In genomic region chr3:52456800-52457183, GRCh38 we compare ENCODE assay signal across 1 cellular context.
TF ChIP-seq lines count a peak whose summit lies in the region.

No MANE protein-coding gene starts in this region.

TF ChIP-seq in K562, 482 proteins besides CTCF, POLR2A, EP300 and RAD21:
- TF ChIP-seq YY1 (IDR thresholded peaks at IDR 0.05; ENCODE audit: borderline replicate concordance in 1 of 3, control insufficient read depth in 1 of 3, extremely low read depth in 1 of 3, insufficient read depth in 3 of 3, insufficient read length in 1 of 3, insufficient replicate concordance in 2 of 3, low read depth in 1 of 3, low read length in 2 of 3) = peak in 2 of 3 experiments; percentile 6 to 14
- peak; percentile 89; the same call in 1 of the 2 replicates for TF ChIP-seq ZNF224 (CRISPR knock-in tag; IDR thresholded peaks at IDR 0.05)
- TF ChIP-seq NR2C1 (IDR thresholded peaks at IDR 0.05) = no peak
- TF ChIP-seq NR2C1 (tag; IDR thresholded peaks at IDR 0.05) = peak; percentile 25; the same call in 1 of the 2 replicates
- TF ChIP-seq IRF9 (tag; IDR thresholded peaks at IDR 0.05) = no peak
- peak; percentile 92 for TF ChIP-seq PRDM10 (IDR thresholded peaks at IDR 0.05; ENCODE audit: partially characterized antibody)
- TF ChIP-seq ZNF124 (CRISPR knock-in tag; IDR thresholded peaks at IDR 0.05) = no peak
